15 cellular contexts compared by ENCODE assay signal in genomic region chr17:65918921-65919546, GRCh38.
A peak's percentile ranks its signal among the peaks of the same experiment; 100 is the strongest.
DNase-seq lines count a peak whose midpoint lies in the region; TF ChIP-seq lines count a peak whose summit lies in the region.
"Had no signal": no experiment of that assay in that cellular context is flagged by ENCODE, and none has a peak within 500 bp of the region (broad histone marks: within the 10 kb centered on the region; RNA-seq: fewer than 3 reads in every experiment).

No MANE protein-coding gene starts in this region.

- H3K79me2 ChIP-seq in MM.1S (ENCODE audit: low read length), result no peaks in the 10 kb centered on the region

- no peak overlapping the region for H2AFZ ChIP-seq in MM.1S (ENCODE audit: low read length)

- H3K4me3 ChIP-seq in AG09309 (ENCODE audit: control insufficient read depth, low read depth, low read length) (no peak overlapping the region), MM.1S (ENCODE audit: low read length) (no peak overlapping the region), endodermal cell (ENCODE audit: low read length) (no peak overlapping the region)

- H3K4me1 Mint-ChIP-seq in endodermal cell (peaks cover 26% of the 10 kb centered on the region), mesothelial cell of epicardium (peaks cover 28% of the 10 kb centered on the region)
- H3K4me1 Mint-ChIP-seq in activated naive CD8-positive, alpha-beta T cell treated with anti-CD3 and anti-CD28 coated beads for 36 hours, result peaks cover 11% of the 10 kb centered on the region

- H3K9ac ChIP-seq in MM.1S (ENCODE audit: low read length) (no peak overlapping the region), endodermal cell (ENCODE audit: extremely low read depth, low read length, poor library complexity, severe bottlenecking) (no peak overlapping the region)

- H3K27ac ChIP-seq in MM.1S (ENCODE audit: low read length) (no peak overlapping the region), endodermal cell (ENCODE audit: low read depth, low read length) (no peak overlapping the region)

- H3K27ac Mint-ChIP-seq in endodermal cell, result peak overlapping the region; percentile 56
- H3K27ac Mint-ChIP-seq in mesothelial cell of epicardium, result peak overlapping the region; percentile 73
- no peak overlapping the region for H3K27ac Mint-ChIP-seq in activated naive CD8-positive, alpha-beta T cell treated with anti-CD3 and anti-CD28 coated beads for 36 hours
- H3K27ac Mint-ChIP-seq: T-helper 17 cell had no signal

- H3K36me3 ChIP-seq in MM.1S (replicated peaks; ENCODE audit: insufficient read depth, low read length), result no peaks in the 10 kb centered on the region
- no peaks in the 10 kb centered on the region for H3K36me3 ChIP-seq in endodermal cell (ENCODE audit: control insufficient read depth, insufficient read depth, low read length)

- peaks cover 13% of the 10 kb centered on the region for H3K4me1 ChIP-seq in MM.1S (ENCODE audit: low read length)
- H3K4me1 ChIP-seq in endodermal cell (ENCODE audit: control insufficient read depth, insufficient read depth, low read length), result peaks cover 7% of the 10 kb centered on the region

- H3K27me3 Mint-ChIP-seq in endodermal cell (ENCODE audit: insufficient read depth), result no peaks in the 10 kb centered on the region
- no peaks in the 10 kb centered on the region for H3K27me3 Mint-ChIP-seq in mesothelial cell of epicardium (ENCODE audit: low read depth)
- H3K27me3 Mint-ChIP-seq in activated naive CD8-positive, alpha-beta T cell treated with anti-CD3 and anti-CD28 coated beads for 36 hours, result no peaks in the 10 kb centered on the region
- H3K27me3 Mint-ChIP-seq: T-helper 17 cell had no signal

- no peak for DNase-seq in AG09309 (ENCODE audit: low read depth)
- DNase-seq in MM.1S, result no peak
- no peak for DNase-seq in endodermal cell
- DNase-seq in mesothelial cell of epicardium (ENCODE audit: low spot score in 2 of 2, unreplicated experiment in 2 of 2), result no peak
- no peak for DNase-seq in stimulated activated CD8-positive, alpha-beta memory T cell treated with anti-CD3 and anti-CD28 coated beads, Interleukin-4, amount 100 ng/mL, for 48 hours
- DNase-seq in NCI-H82 (lab: John Stamatoyannopoulos, UW), result no peak
- DNase-seq in activated CD4-positive, alpha-beta T cell treated with anti-CD3 and anti-CD28 coated beads for 4 hours, result no peak
- no peak for DNase-seq in activated naive CD8-positive, alpha-beta T cell treated with anti-CD3 and anti-CD28 coated beads for 36 hours
- DNase-seq: activated CD4-positive, alpha-beta T cell treated with anti-CD3 and anti-CD28 coated beads, Interleukin-2, amount 50 U/mL, for 4 hours; activated gamma-delta T cell; cerebellar nuclear complex; MV-4-11; NCI-H226; stimulated activated CD4-positive, alpha-beta T cell treated with anti-CD3 and anti-CD28 coated beads, Interleukin-15, amount 100 ng/mL, for 24 hours; T-helper 17 cell had no signal

- no peaks in the 10 kb centered on the region for H3F3A ChIP-seq in MM.1S (ENCODE audit: insufficient read depth, low read length)

- H3K27me3 ChIP-seq in MM.1S (replicated peaks; ENCODE audit: insufficient read depth, low read length) (no peaks in the 10 kb centered on the region), endodermal cell (ENCODE audit: control insufficient read depth, insufficient read depth, low read length, poor library complexity, severe bottlenecking) (no peaks in the 10 kb centered on the region)

- no peaks in the 10 kb centered on the region for H3K9me2 ChIP-seq in MM.1S (replicated peaks; ENCODE audit: insufficient read depth, low read length)

- no peaks in the 10 kb centered on the region for H3K9me3 ChIP-seq in MM.1S (replicated peaks; ENCODE audit: insufficient read depth, low read length)
- H3K9me3 ChIP-seq in endodermal cell (ENCODE audit: control insufficient read depth, low read length), result no peaks in the 10 kb centered on the region

- H3K9me3 Mint-ChIP-seq in endodermal cell (no peaks in the 10 kb centered on the region), mesothelial cell of epicardium (no peaks in the 10 kb centered on the region)
- peaks cover 6% of the 10 kb centered on the region for H3K9me3 Mint-ChIP-seq in activated naive CD8-positive, alpha-beta T cell treated with anti-CD3 and anti-CD28 coated beads for 36 hours

- no peaks in the 10 kb centered on the region for H3K36me3 Mint-ChIP-seq in endodermal cell (ENCODE audit: low read depth)
- no peaks in the 10 kb centered on the region for H3K36me3 Mint-ChIP-seq in mesothelial cell of epicardium
- H3K36me3 Mint-ChIP-seq in activated naive CD8-positive, alpha-beta T cell treated with anti-CD3 and anti-CD28 coated beads for 36 hours, result peaks cover 3% of the 10 kb centered on the region

- no peaks in the 10 kb centered on the region for H4K20me1 ChIP-seq in MM.1S (ENCODE audit: insufficient read depth, low read length)

- no peak overlapping the region for H3K4me2 ChIP-seq in MM.1S (ENCODE audit: low read depth, low read length)

- H3K4me3 Mint-ChIP-seq in endodermal cell (no peak overlapping the region), mesothelial cell of epicardium (no peak overlapping the region)
- no peak overlapping the region for H3K4me3 Mint-ChIP-seq in activated naive CD8-positive, alpha-beta T cell treated with anti-CD3 and anti-CD28 coated beads for 36 hours
- H3K4me3 Mint-ChIP-seq: T-helper 17 cell had no signal

- WGBS in endodermal cell (ENCODE audit: insufficient coverage in 1 of 2, insufficient read length in 1 of 2), 2 experiments, result 69 to 71% methylated on average over 4 to 8 of the region's 8 CpGs

- TF ChIP-seq CTCF in AG09309 (IDR thresholded peaks at IDR 0.05; ENCODE audit: control insufficient read depth, insufficient read depth, low read depth, low read length, missing control alignments), result peak; percentile 33
- peak; percentile 6; the same call in 1 of the 2 replicates for TF ChIP-seq CTCF in MM.1S (IDR thresholded peaks at IDR 0.05; ENCODE audit: low read length)
- peak; percentile 66 for TF ChIP-seq CTCF in endodermal cell (conservative IDR thresholded peaks at IDR 0.05)
- no peak for TF ChIP-seq CTCF in mesothelial cell of epicardium (IDR thresholded peaks at IDR 0.05; ENCODE audit: unreplicated experiment)
